Comparison of ENCODE assay signal across 15 cellular contexts in genomic region chr1:206899717-206900116, GRCh38. TPM values are rescaled to one million over a fixed set of nuclear protein-coding genes. Genes with fewer than 3 reads are reported as not detected.
A peak's percentile ranks its signal among the peaks of the same experiment; 100 is the strongest.
DNase-seq lines count a peak whose midpoint lies in the region; ATAC-seq lines count a peak whose summit lies in the region.
"Had no signal": no experiment of that assay in that cellular context is flagged by ENCODE, and none has a peak within 500 bp of the region (broad histone marks: within the 10 kb centered on the region; RNA-seq: fewer than 3 reads in every experiment).

No MANE protein-coding gene starts in this region.

- no peaks in the 10 kb centered on the region for H3K27me3 Mint-ChIP-seq in activated naive CD8-positive, alpha-beta T cell
- no peaks in the 10 kb centered on the region for H3K27me3 Mint-ChIP-seq in activated naive CD8-positive, alpha-beta T cell treated with anti-CD3 and anti-CD28 coated beads for 36 hours
- H3K27me3 Mint-ChIP-seq in T-cell (no peaks in the 10 kb centered on the region), memory B cell (no peaks in the 10 kb centered on the region)

- peaks cover 79% of the 10 kb centered on the region for H3K4me1 Mint-ChIP-seq in activated naive CD8-positive, alpha-beta T cell (ENCODE audit: low read depth)
- peaks cover 58% of the 10 kb centered on the region for H3K4me1 Mint-ChIP-seq in activated naive CD8-positive, alpha-beta T cell treated with anti-CD3 and anti-CD28 coated beads for 36 hours
- H3K4me1 Mint-ChIP-seq in T-cell (peaks cover 66 to 81% (median 70%) of the 10 kb centered on the region in 3 donors), memory B cell (peaks cover 31% of the 10 kb centered on the region)

- peak overlapping the region; percentile 83 for H3K27ac Mint-ChIP-seq in activated naive CD8-positive, alpha-beta T cell
- H3K27ac Mint-ChIP-seq in activated naive CD8-positive, alpha-beta T cell treated with anti-CD3 and anti-CD28 coated beads for 36 hours: no peak overlapping the region
- H3K27ac Mint-ChIP-seq in T-cell (peak overlapping the region; percentile 58 to 87), memory B cell (peak overlapping the region; percentile 68)
- H3K27ac Mint-ChIP-seq: H9 had no signal

- ATAC-seq in T-cell (replicated peaks in 1 of 4) (peak in 1 of 4 experiments; percentile 4), memory B cell (ENCODE audit: low read depth) (no peak), HG02678 (IDR thresholded peaks at IDR 0.05; ENCODE audit: unreplicated experiment) (no peak)

- POLR2A ChIA-PET in T-cell (lab: Charles Lee): no interaction called here

- H3K36me3 Mint-ChIP-seq in activated naive CD8-positive, alpha-beta T cell: peaks cover 19% of the 10 kb centered on the region
- H3K36me3 Mint-ChIP-seq in activated naive CD8-positive, alpha-beta T cell treated with anti-CD3 and anti-CD28 coated beads for 36 hours: peaks cover 17% of the 10 kb centered on the region
- H3K36me3 Mint-ChIP-seq in T-cell (peaks cover 29% of the 10 kb centered on the region), memory B cell (peaks cover 19% of the 10 kb centered on the region)

- DNase-seq in activated naive CD8-positive, alpha-beta T cell treated with anti-CD3 and anti-CD28 coated beads for 36 hours: no peak
- DNase-seq in T-cell (no peak), memory B cell (ENCODE audit: low spot score in 2 of 2) (no peak), GDM1 (lab: John Stamatoyannopoulos, UW) (no peak), EL (no peak)
- DNase-seq: H9; NCI-H187 treated with DMSO at 0.1 percent for 48 hours; NCI-H446 treated with DMSO at 0.1 percent for 48 hours; NK-92 treated with Interleukin-12 subunit alpha and Interleukin-12 subunit beta, amount 100 ng/mL, for 24 hours; SIG-M5 had no signal

- H3K9me3 Mint-ChIP-seq in activated naive CD8-positive, alpha-beta T cell (ENCODE audit: low read depth): no peaks in the 10 kb centered on the region
- H3K9me3 Mint-ChIP-seq in activated naive CD8-positive, alpha-beta T cell treated with anti-CD3 and anti-CD28 coated beads for 36 hours: no peaks in the 10 kb centered on the region
- H3K9me3 Mint-ChIP-seq in T-cell (no peaks in the 10 kb centered on the region), memory B cell (no peaks in the 10 kb centered on the region)
- H3K9me3 Mint-ChIP-seq: H9 had no signal

- CTCF ChIA-PET in T-cell (lab: Charles Lee): interaction anchor here (0.6 to 1.0 kb wide), 2 partner anchors 10 to 34 kb away, joined by 3 to 5 read pairs; no protein-coding TSS in a partner anchor

- no peak overlapping the region for H3K4me3 Mint-ChIP-seq in activated naive CD8-positive, alpha-beta T cell
- H3K4me3 Mint-ChIP-seq in activated naive CD8-positive, alpha-beta T cell treated with anti-CD3 and anti-CD28 coated beads for 36 hours: no peak overlapping the region
- H3K4me3 Mint-ChIP-seq in T-cell (no peak overlapping the region), memory B cell (no peak overlapping the region)
- H3K4me3 Mint-ChIP-seq: H9 had no signal

RNA-seq across cellular contexts. Expression of gene IL24, which starts 2.5 kb away (rescaled TPM):
- total RNA-seq in activated naive CD8-positive, alpha-beta T cell treated with anti-CD3 and anti-CD28 coated beads for 36 hours: under 1 TPM; 0.54 to 0.72 TPM
- under 1 TPM in 2 of 5 donors, not detected in 3; 0.18 to 0.22 TPM for total RNA-seq in T-cell
- total RNA-seq: A673, H9, OCI-LY7 had no signal

RNA-seq across cellular contexts. Expression of gene FCMR, which starts 22.0 kb away (rescaled TPM):
- total RNA-seq in activated naive CD8-positive, alpha-beta T cell treated with anti-CD3 and anti-CD28 coated beads for 36 hours: 10 to 100 TPM; 42.9 to 45.5 TPM
- 100 to 1,000 TPM; 275 to 576 (median 453) TPM for total RNA-seq in T-cell
- total RNA-seq: A673, H9, LHCN-M2 had no signal

RNA-seq across cellular contexts. Expression of gene IL20, which starts 34.3 kb away (rescaled TPM):
- not detected for total RNA-seq in activated naive CD8-positive, alpha-beta T cell treated with anti-CD3 and anti-CD28 coated beads for 36 hours
- not detected for total RNA-seq in T-cell
- total RNA-seq: A673, H9, LHCN-M2, OCI-LY7 had no signal

RNA-seq across cellular contexts. Expression of gene PIGR, which starts 46.5 kb away (rescaled TPM):
- total RNA-seq in activated naive CD8-positive, alpha-beta T cell treated with anti-CD3 and anti-CD28 coated beads for 36 hours: under 1 TPM; 0.08 to 0.10 TPM
- 1 to 10 TPM in 3 of 5 donors, not detected in 2; 2.7 to 6.7 (median 3.2) TPM for total RNA-seq in T-cell
- total RNA-seq: A673, H9, LHCN-M2 had no signal

Comparison
In these comparisons a context has a peak if more than half of its experiments do, and no peak if none do; other contexts are left out.
1. RNA of gene FCMR, which starts 22.0 kb away (total RNA-seq): 275 to 576 TPM in T-cell; 42.9 to 45.5 TPM in activated naive CD8-positive, alpha-beta T cell treated with anti-CD3 and anti-CD28 coated beads for 36 hours; every median in the first group is over 4 times any median in the second.